2 cellular contexts compared by ENCODE assay signal in the genomic region with DNA sequence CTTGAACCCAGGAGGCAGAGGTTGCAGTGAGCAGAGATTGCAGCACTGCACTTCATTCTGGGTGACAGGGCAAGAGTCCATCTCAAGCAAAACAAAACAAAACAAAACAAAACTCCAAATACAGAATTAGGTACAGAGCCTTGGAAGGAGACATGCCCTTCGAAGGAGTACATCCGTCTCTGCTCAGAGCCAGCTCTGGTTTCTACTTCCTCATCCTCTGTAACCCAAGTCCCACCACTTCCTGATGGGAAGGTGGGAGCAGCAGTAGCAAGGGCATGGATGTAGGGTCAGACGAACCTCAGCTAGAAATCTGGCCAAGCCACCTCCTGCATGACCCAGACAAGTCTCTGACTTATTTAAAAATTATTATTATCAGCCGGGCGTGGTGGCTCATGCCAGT.
TF ChIP-seq lines count a peak whose summit lies in the region.

No MANE protein-coding gene starts in this region.

TF ChIP-seq in K562, 482 proteins besides CTCF, POLR2A, EP300 and RAD21 (continued from another document):
- TF ChIP-seq CHD1 (IDR thresholded peaks at IDR 0.05; ENCODE audit: low read length) (no peak), SMARCE1 (IDR thresholded peaks at IDR 0.05) (no peak)
- TF ChIP-seq, protein P1, sequence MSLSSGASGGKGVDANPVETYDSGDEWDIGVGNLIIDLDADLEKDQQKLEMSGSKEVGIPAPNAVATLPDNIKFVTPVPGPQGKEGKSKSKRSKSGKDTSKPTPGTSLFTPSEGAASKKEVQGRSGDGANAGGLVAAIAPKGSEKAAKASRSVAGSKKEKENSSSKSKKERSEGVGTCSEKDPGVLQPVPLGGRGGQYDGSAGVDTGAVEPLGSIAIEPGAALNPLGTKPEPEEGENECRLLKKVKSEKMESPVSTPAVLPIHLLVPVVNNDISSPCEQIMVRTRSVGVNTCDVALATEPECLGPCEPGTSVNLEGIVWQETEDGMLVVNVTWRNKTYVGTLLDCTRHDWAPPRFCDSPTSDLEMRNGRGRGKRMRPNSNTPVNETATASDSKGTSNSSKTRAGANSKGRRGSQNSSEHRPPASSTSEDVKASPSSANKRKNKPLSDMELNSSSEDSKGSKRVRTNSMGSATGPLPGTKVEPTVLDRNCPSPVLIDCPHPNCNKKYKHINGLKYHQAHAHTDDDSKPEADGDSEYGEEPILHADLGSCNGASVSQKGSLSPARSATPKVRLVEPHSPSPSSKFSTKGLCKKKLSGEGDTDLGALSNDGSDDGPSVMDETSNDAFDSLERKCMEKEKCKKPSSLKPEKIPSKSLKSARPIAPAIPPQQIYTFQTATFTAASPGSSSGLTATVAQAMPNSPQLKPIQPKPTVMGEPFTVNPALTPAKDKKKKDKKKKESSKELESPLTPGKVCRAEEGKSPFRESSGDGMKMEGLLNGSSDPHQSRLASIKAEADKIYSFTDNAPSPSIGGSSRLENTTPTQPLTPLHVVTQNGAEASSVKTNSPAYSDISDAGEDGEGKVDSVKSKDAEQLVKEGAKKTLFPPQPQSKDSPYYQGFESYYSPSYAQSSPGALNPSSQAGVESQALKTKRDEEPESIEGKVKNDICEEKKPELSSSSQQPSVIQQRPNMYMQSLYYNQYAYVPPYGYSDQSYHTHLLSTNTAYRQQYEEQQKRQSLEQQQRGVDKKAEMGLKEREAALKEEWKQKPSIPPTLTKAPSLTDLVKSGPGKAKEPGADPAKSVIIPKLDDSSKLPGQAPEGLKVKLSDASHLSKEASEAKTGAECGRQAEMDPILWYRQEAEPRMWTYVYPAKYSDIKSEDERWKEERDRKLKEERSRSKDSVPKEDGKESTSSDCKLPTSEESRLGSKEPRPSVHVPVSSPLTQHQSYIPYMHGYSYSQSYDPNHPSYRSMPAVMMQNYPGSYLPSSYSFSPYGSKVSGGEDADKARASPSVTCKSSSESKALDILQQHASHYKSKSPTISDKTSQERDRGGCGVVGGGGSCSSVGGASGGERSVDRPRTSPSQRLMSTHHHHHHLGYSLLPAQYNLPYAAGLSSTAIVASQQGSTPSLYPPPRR (CRISPR knock-in tag; IDR thresholded peaks at IDR 0.05; ENCODE audit: borderline replicate concordance) = no peak

TF ChIP-seq in SK-N-SH treated with all-trans-retinoic acid at 6 μM for 48 hours, 23 proteins besides CTCF, POLR2A, EP300 and RAD21 (continued from another document):
- TF ChIP-seq, protein P2, sequence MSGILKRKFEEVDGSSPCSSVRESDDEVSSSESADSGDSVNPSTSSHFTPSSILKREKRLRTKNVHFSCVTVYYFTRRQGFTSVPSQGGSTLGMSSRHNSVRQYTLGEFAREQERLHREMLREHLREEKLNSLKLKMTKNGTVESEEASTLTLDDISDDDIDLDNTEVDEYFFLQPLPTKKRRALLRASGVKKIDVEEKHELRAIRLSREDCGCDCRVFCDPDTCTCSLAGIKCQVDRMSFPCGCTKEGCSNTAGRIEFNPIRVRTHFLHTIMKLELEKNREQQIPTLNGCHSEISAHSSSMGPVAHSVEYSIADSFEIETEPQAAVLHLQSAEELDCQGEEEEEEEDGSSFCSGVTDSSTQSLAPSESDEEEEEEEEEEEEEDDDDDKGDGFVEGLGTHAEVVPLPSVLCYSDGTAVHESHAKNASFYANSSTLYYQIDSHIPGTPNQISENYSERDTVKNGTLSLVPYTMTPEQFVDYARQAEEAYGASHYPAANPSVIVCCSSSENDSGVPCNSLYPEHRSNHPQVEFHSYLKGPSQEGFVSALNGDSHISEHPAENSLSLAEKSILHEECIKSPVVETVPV (CRISPR knock-in tag; IDR thresholded peaks at IDR 0.05) = no peak
- TF ChIP-seq TCF4 (CRISPR knock-in tag; IDR thresholded peaks at IDR 0.05; ENCODE audit: borderline replicate concordance) = no peak
- TF ChIP-seq PPARA (CRISPR knock-in tag; IDR thresholded peaks at IDR 0.05; ENCODE audit: borderline replicate concordance) = no peak
- no peak for TF ChIP-seq ZNF565 (CRISPR knock-in tag; conservative IDR thresholded peaks at IDR 0.05; ENCODE audit: low read depth)
- no peak for TF ChIP-seq ZNF8 (CRISPR knock-in tag; IDR thresholded peaks at IDR 0.05)
- no peak for TF ChIP-seq ZFP30 (CRISPR knock-in tag; IDR thresholded peaks at IDR 0.05)
TF ChIP-seq in SK-N-SH treated with all-trans-retinoic acid at 6 μM for 48 hours: peak in this region for 0.
